ENCODE assay signal across 8 cellular contexts in genomic region chr18:10851824-10852225, GRCh38.
DNase-seq lines count a peak whose midpoint lies in the region; ATAC-seq and TF ChIP-seq lines count a peak whose summit lies in the region.

No MANE protein-coding gene starts in this region.

- no peaks in the 10 kb centered on the region for H3K27me3 Mint-ChIP-seq in Calu3 (ENCODE audit: unreplicated experiment)

- no peak overlapping the region for H3K27ac Mint-ChIP-seq in Calu3 (ENCODE audit: unreplicated experiment)

- TF ChIP-seq CTCF in Calu3 (IDR thresholded peaks at IDR 0.05; ENCODE audit: unreplicated experiment): peak; percentile 46

- no TSS peak for BruUV-seq in Calu3 (replicated peaks; lab: Mats Ljungman, UMichigan)

- no peak overlapping the region for H3K4me3 Mint-ChIP-seq in Calu3 (ENCODE audit: low read depth, unreplicated experiment)

- peak; percentile 37 for ATAC-seq in HG03060 (IDR thresholded peaks at IDR 0.05; ENCODE audit: low read depth, unreplicated experiment)
- no peak for ATAC-seq in HG02610 (IDR thresholded peaks at IDR 0.05; ENCODE audit: unreplicated experiment)
- no peak for ATAC-seq in GM18873 (IDR thresholded peaks at IDR 0.05; ENCODE audit: low FRiP score, unreplicated experiment)
- no peak for ATAC-seq in HG03025 (IDR thresholded peaks at IDR 0.05; ENCODE audit: low FRiP score, unreplicated experiment)

- DNase-seq in Calu3: no peak
- DNase-seq in NOMO-1 treated with DMSO at 0.1 percent for 48 hours (lab: John Stamatoyannopoulos, UW; ENCODE audit: unreplicated experiment): peak; percentile 60
- peak; percentile 82 for DNase-seq in dedifferentiated amniotic fluid mesenchymal stem cell (ENCODE audit: extremely low spot score)
- peak; percentile 15 for DNase-seq in middle frontal gyrus (ENCODE audit: extremely low spot score, low spot score)

- H3K36me3 Mint-ChIP-seq in Calu3 (ENCODE audit: insufficient read depth, unreplicated experiment): no peaks in the 10 kb centered on the region

- H3K4me1 Mint-ChIP-seq in Calu3 (ENCODE audit: low read depth, unreplicated experiment): peaks cover 16% of the 10 kb centered on the region

- no peaks in the 10 kb centered on the region for H3K9me3 Mint-ChIP-seq in Calu3 (ENCODE audit: low read depth, unreplicated experiment)

- intact Hi-C loops in Calu3 (cut with micrococcal nuclease; ENCODE audit: unreplicated experiment): loop anchor here (1.0 to 2.0 kb wide), 4 partner anchors 65 to 302 kb away; no protein-coding TSS in a partner anchor

- CTCF ChIA-PET in Calu3 (lab: Charles Lee): interaction anchor here (0.5 to 3.1 kb wide), 16 partner anchors 23 to 661 kb away, joined by 3 to 33 read pairs (median 4); no protein-coding TSS in a partner anchor
